36 cellular contexts compared by ENCODE assay signal in the genomic region with DNA sequence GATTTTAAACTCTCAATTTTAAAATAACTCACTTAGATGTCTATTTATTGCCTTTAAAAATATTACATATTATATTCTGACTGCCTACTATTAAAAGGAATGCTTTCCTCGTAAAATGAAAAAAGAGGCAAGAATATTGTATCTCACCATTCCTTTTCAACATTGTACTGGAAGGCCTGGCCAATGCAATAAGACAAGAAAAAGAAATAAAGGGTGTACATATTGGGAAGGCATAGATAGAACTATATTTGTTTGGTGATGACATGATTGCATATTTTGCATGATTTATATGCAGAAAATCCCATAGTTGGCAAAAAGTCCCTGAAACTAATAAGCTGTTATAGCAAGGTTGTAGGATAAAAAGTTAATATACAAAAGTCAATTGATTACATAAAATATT.
"Had no signal": no experiment of that assay in that cellular context is flagged by ENCODE, and none has a peak within 500 bp of the region (broad histone marks: within the 10 kb centered on the region; RNA-seq: fewer than 3 reads in every experiment).

No MANE protein-coding gene starts in this region.

- H3K4me3 Mint-ChIP-seq: activated B cell treated with CpG ODN at 0.5 μM for 24 hours; activated CD4-positive, alpha-beta memory T cell treated with anti-CD3 and anti-CD28 coated beads for 36 hours; activated CD4-positive, alpha-beta T cell treated with anti-CD3 and anti-CD28 coated beads, Interleukin-2, amount 10 ng/mL, durations not matched to agents 24 days and 14 days; activated naive CD4-positive, alpha-beta T cell treated with anti-CD3 and anti-CD28 coated beads for 36 hours; activated naive CD8-positive, alpha-beta T cell treated with anti-CD3 and anti-CD28 coated beads for 36 hours; activated T-cell treated with anti-CD3 and anti-CD28 coated beads, Interleukin-2, amount 50 U/mL, for 4 hours; activated T-cell treated with anti-CD3 and anti-CD28 coated beads, Interleukin-2, amount 50 U/mL, for 72 hours; activated T-helper 1 cell treated with anti-CD3 and anti-CD28 coated beads, Interleukin-12 subunit alpha, Interleukin-12 subunit beta, Interleukin-2, Interleukin-4 antibody, amounts not matched to agents 30 ng/mL and 10 ng/mL and 1 ng/mL, durations not matched to agents 14 hours and 24 hours and 36 hours; activated T-helper 17 cell treated with anti-CD3 and anti-CD28 coated beads, Interleukin-2, amount 50 U/mL, for 72 hours; brain; central memory CD8-positive, alpha-beta T cell; T-helper 1 cell treated with Interleukin-12 subunit alpha and Interleukin-12 subunit beta and Interleukin-4 antibody, amounts not matched to agents 30 μg/mL and 1 μg/mL, for 36 hours; T-helper 2 cell treated with Interferon-gamma antibody and Interleukin-4, amounts not matched to agents 5 μg/mL and 100 μg/mL, for 36 hours had no signal

- ATAC-seq: activated naive CD4-positive, alpha-beta T cell treated with anti-CD3 and anti-CD28 coated beads, Interleukin-2, amount 50 U/mL, for 72 hours; activated T-cell treated with anti-CD3 and anti-CD28 coated beads, Interleukin-2, amount 50 U/mL, for 4 hours; activated T-cell treated with anti-CD3 and anti-CD28 coated beads, Interleukin-2, amount 50 U/mL, for 72 hours; activated T-helper 17 cell treated with anti-CD3 and anti-CD28 coated beads, Interleukin-2, amount 50 U/mL, for 72 hours had no signal

- DNase-seq: activated B cell treated with CpG ODN at 0.5 μM for 24 hours; activated CD4-positive, alpha-beta memory T cell treated with anti-CD3 and anti-CD28 coated beads for 36 hours; activated CD4-positive, alpha-beta T cell treated with anti-CD3 and anti-CD28 coated beads for 4 hours; activated CD4-positive, alpha-beta T cell treated with anti-CD3 and anti-CD28 coated beads, Interleukin-2, amount 10 ng/mL, durations not matched to agents 24 days and 14 days; activated CD4-positive, alpha-beta T cell treated with anti-CD3 and anti-CD28 coated beads, Interleukin-2, amount 50 U/mL, for 1 hour; activated CD4-positive, alpha-beta T cell treated with anti-CD3 and anti-CD28 coated beads, Interleukin-2, amount 50 U/mL, for 4 hours; activated CD4-positive, CD25-positive, alpha-beta regulatory T cell treated with anti-CD3 and anti-CD28 coated beads, Interleukin-2, amount 50 U/mL, for 72 hours; activated CD8-positive, alpha-beta memory T cell treated with anti-CD3 and anti-CD28 coated beads, Interleukin-2, amount 50 U/mL, for 4 hours; activated effector memory CD4-positive, alpha-beta T cell treated with anti-CD3 and anti-CD28 coated beads, Interleukin-2, amount 50 U/mL, for 16 hours; activated gamma-delta T cell treated with Interleukin-2 at 50 U/mL for 16 hours; activated naive CD4-positive, alpha-beta T cell; activated naive CD4-positive, alpha-beta T cell treated with anti-CD3 and anti-CD28 coated beads for 36 hours; activated naive CD4-positive, alpha-beta T cell treated with anti-CD3 and anti-CD28 coated beads, Interleukin-2, amount 50 U/mL, for 16 hours; activated naive CD8-positive, alpha-beta T cell treated with anti-CD3 and anti-CD28 coated beads for 36 hours; activated T-cell treated with anti-CD3 and anti-CD28 coated beads for 4 hours; activated T-cell treated with anti-CD3 and anti-CD28 coated beads, Interleukin-2, amount 50 U/mL, for 1 hour; activated T-cell treated with anti-CD3 and anti-CD28 coated beads, Interleukin-2, amount 50 U/mL, for 4 hours; activated T-cell treated with anti-CD3 and anti-CD28 coated beads, Interleukin-2, amount 50 U/mL, for 72 hours; amygdala; anterior cingulate cortex; caudate nucleus; cerebellar nuclear complex; T-helper 1 cell; T-helper 2 cell; T-helper 9 cell had no signal

- H3K4me1 ChIP-seq: ascending aorta had no signal

- FAIRE-seq: bronchial epithelial cell had no signal

- H3K4me3 ChIP-seq: ascending aorta, cardiac muscle cell had no signal

- H3K27ac Mint-ChIP-seq: activated B cell treated with CpG ODN at 0.5 μM for 24 hours; activated CD4-positive, alpha-beta memory T cell treated with anti-CD3 and anti-CD28 coated beads for 36 hours; activated CD4-positive, alpha-beta T cell treated with anti-CD3 and anti-CD28 coated beads, Interleukin-2, amount 10 ng/mL, durations not matched to agents 24 days and 14 days; activated naive CD4-positive, alpha-beta T cell treated with anti-CD3 and anti-CD28 coated beads for 36 hours; activated naive CD4-positive, alpha-beta T cell treated with anti-CD3 and anti-CD28 coated beads, Interleukin-2, amount 50 U/mL, for 72 hours; activated naive CD8-positive, alpha-beta T cell treated with anti-CD3 and anti-CD28 coated beads for 36 hours; activated T-cell treated with anti-CD3 and anti-CD28 coated beads, Interleukin-2, amount 50 U/mL, for 72 hours; activated T-helper 1 cell treated with anti-CD3 and anti-CD28 coated beads, Interleukin-12 subunit alpha, Interleukin-12 subunit beta, Interleukin-2, Interleukin-4 antibody, amounts not matched to agents 30 ng/mL and 10 ng/mL and 1 ng/mL, durations not matched to agents 14 hours and 24 hours and 36 hours; activated T-helper 17 cell treated with anti-CD3 and anti-CD28 coated beads, Interleukin-2, amount 50 U/mL, for 72 hours; brain; T-helper 1 cell treated with Interleukin-12 subunit alpha and Interleukin-12 subunit beta and Interleukin-4 antibody, amounts not matched to agents 30 μg/mL and 1 μg/mL, for 36 hours; T-helper 2 cell treated with Interferon-gamma antibody and Interleukin-4, amounts not matched to agents 5 μg/mL and 100 μg/mL, for 36 hours had no signal

- H3K27ac ChIP-seq: ascending aorta, cardiac muscle cell, VCaP had no signal

- H3K4me1 Mint-ChIP-seq: activated B cell treated with CpG ODN at 0.5 μM for 24 hours; activated CD4-positive, alpha-beta T cell treated with anti-CD3 and anti-CD28 coated beads, Interleukin-2, amount 10 ng/mL, durations not matched to agents 24 days and 14 days; activated naive CD8-positive, alpha-beta T cell treated with anti-CD3 and anti-CD28 coated beads for 36 hours; activated T-helper 17 cell treated with anti-CD3 and anti-CD28 coated beads, Interleukin-2, amount 50 U/mL, for 72 hours; brain; central memory CD8-positive, alpha-beta T cell had no signal

- H3K36me3 ChIP-seq: ascending aorta, cardiac muscle cell had no signal

- H3K9me3 Mint-ChIP-seq: central memory CD8-positive, alpha-beta T cell; T-helper 2 cell treated with Interferon-gamma antibody and Interleukin-4, amounts not matched to agents 5 μg/mL and 100 μg/mL, for 36 hours had no signal

- H3K36me3 Mint-ChIP-seq: activated CD4-positive, alpha-beta memory T cell treated with anti-CD3 and anti-CD28 coated beads for 36 hours; activated naive CD4-positive, alpha-beta T cell treated with anti-CD3 and anti-CD28 coated beads, Interleukin-2, amount 50 U/mL, for 72 hours; brain had no signal

- H3K27me3 Mint-ChIP-seq: activated CD4-positive, alpha-beta T cell treated with anti-CD3 and anti-CD28 coated beads, Interleukin-2, amount 10 ng/mL, durations not matched to agents 24 days and 14 days; activated naive CD8-positive, alpha-beta T cell treated with anti-CD3 and anti-CD28 coated beads for 36 hours; brain had no signal

- H3K27me3 ChIP-seq: ascending aorta, cardiac muscle cell had no signal
